ENCODE assay signal across 15 cellular contexts in genomic region chr7:10718768-10719167, GRCh38.
DNase-seq lines count a peak whose midpoint lies in the region; ATAC-seq and TF ChIP-seq lines count a peak whose summit lies in the region.
"Had no signal": no experiment of that assay in that cellular context is flagged by ENCODE, and none has a peak within 500 bp of the region (broad histone marks: within the 10 kb centered on the region; RNA-seq: fewer than 3 reads in every experiment).

No MANE protein-coding gene starts in this region.

- H3K27me3 ChIP-seq in adrenal gland, result no peaks in the 10 kb centered on the region

- intact Hi-C loops in adrenal gland (cut with DNase I), result no loop called here

- peak; percentile 29 for DNase-seq in GM12865 (ENCODE audit: low read depth)
- no peak for DNase-seq in adrenal gland
- DNase-seq in NCI-H1048 (lab: John Stamatoyannopoulos, UW), result no peak
- DNase-seq in activated T-cell treated with anti-CD3 and anti-CD28 coated beads for 4 hours, result no peak
- DNase-seq in OCI-M1 (lab: John Stamatoyannopoulos, UW), result no peak
- DNase-seq: CD8-positive, alpha-beta T cell; COR-L47; DMS153; DMS79 treated with DMSO at 0.1 percent for 48 hours; EL had no signal

- ATAC-seq in GM21390 (IDR thresholded peaks at IDR 0.05; ENCODE audit: unreplicated experiment) (peak; percentile 56), HG02852 (IDR thresholded peaks at IDR 0.05; ENCODE audit: unreplicated experiment) (peak; percentile 55), HG03442 (IDR thresholded peaks at IDR 0.05; ENCODE audit: unreplicated experiment) (peak; percentile 39)
- ATAC-seq: CD8-positive, alpha-beta T cell; HCT116 had no signal

- H3K36me3 ChIP-seq in adrenal gland (replicated peaks in 1 of 2), result no peaks in the 10 kb centered on the region

- 74 to 81% (median 75%) methylated on average over 5 of the region's 5 CpGs for WGBS in adrenal gland, 4 donors

- H3K4me1 ChIP-seq in adrenal gland (replicated peaks in 1 of 2), result no peaks in the 10 kb centered on the region

- no peak for TF ChIP-seq POLR2A in adrenal gland (IDR thresholded peaks at IDR 0.05)

- no peaks in the 10 kb centered on the region for H3K9me3 ChIP-seq in adrenal gland (replicated peaks in 1 of 3)

- TF ChIP-seq CTCF in GM12865 (IDR thresholded peaks at IDR 0.05; ENCODE audit: insufficient read depth, low read depth, low read length, missing control alignments), result no peak
- no peak for TF ChIP-seq CTCF in adrenal gland (IDR thresholded peaks at IDR 0.05)

- no peak overlapping the region for H3K27ac ChIP-seq in adrenal gland
- H3K27ac ChIP-seq: 22Rv1 had no signal

- H3K4me3 ChIP-seq in GM12865 (ENCODE audit: low read depth, low read length) (no peak overlapping the region), adrenal gland (no peak overlapping the region)
